ENCODE assay signal across 8 cellular contexts in genomic region chr20:48620486-48621255, GRCh38.
DNase-seq lines count a peak whose midpoint lies in the region; ATAC-seq, FAIRE-seq and TF ChIP-seq lines count a peak whose summit lies in the region.

No MANE protein-coding gene starts in this region.

- intact Hi-C loops in right cardiac atrium (cut with DNase I): loop anchor here (2.0 to 5.0 kb wide), 7 partner anchors 833 to 958 kb away; partner anchors contain the start of gene SULF2 (in 1 of the 4)
- intact Hi-C loops in prostate gland (cut with DNase I): loop anchor here (1.0 to 5.0 kb wide), 4 partner anchors 834 to 957 kb away; no protein-coding TSS in a partner anchor

- peak; percentile 70 for FAIRE-seq in urothelium cell line (lab: Jason Lieb, UNC)

- H3K36me3 ChIP-seq in prostate gland: no peaks in the 10 kb centered on the region

- H3K9me3 ChIP-seq in right cardiac atrium (ENCODE audit: control insufficient read depth, low read length) (no peaks in the 10 kb centered on the region), prostate gland (no peaks in the 10 kb centered on the region)

- H3K4me1 ChIP-seq in right cardiac atrium (ENCODE audit: control insufficient read depth, insufficient read depth, low read length) (no peaks in the 10 kb centered on the region), prostate gland (replicated peaks) (peaks cover 2% of the 10 kb centered on the region)

- DNase-seq in AG09319 (ENCODE audit: extremely low read depth, low read depth) (peak; percentile 46), NCI-H1694 (lab: John Stamatoyannopoulos, UW) (peak; percentile 83), T-helper 2 cell (peak; percentile 31 to 73 (median 57)), anterior cingulate cortex (lab: John Stamatoyannopoulos, UW) (peak in 56 of 58 donors; percentile 25 to 92 (median 74)), right cardiac atrium (peak; percentile 88 to 95 (median 95)), prostate gland (ENCODE audit: low spot score) (peak; percentile 88), urothelium cell line (ENCODE audit: low spot score) (peak; percentile 99)

- H3K27ac ChIP-seq in right cardiac atrium (ENCODE audit: low read length) (no peak overlapping the region), prostate gland (no peak overlapping the region)

- TF ChIP-seq POLR2A in prostate gland (IDR thresholded peaks at IDR 0.05): no peak

- peak; percentile 93 for TF ChIP-seq CTCF in AG09319 (IDR thresholded peaks at IDR 0.05; ENCODE audit: low read depth, low read length)
- peak; percentile 80 to 97 (median 93) for TF ChIP-seq CTCF in prostate gland (IDR thresholded peaks at IDR 0.05)

- H3K4me3 ChIP-seq in right cardiac atrium (ENCODE audit: low read length) (peak overlapping the region; percentile 26), prostate gland (peak overlapping the region in 1 of 2 donors; percentile 21)

- no peaks in the 10 kb centered on the region for H3K27me3 ChIP-seq in right cardiac atrium (ENCODE audit: control insufficient read depth, insufficient read depth)
- H3K27me3 ChIP-seq in prostate gland (replicated peaks; ENCODE audit: insufficient read depth): no peaks in the 10 kb centered on the region

- WGBS in right cardiac atrium: 4% methylated on average over 24 of the region's 24 CpGs
- 2% methylated on average over 24 of the region's 24 CpGs for WGBS in prostate gland

- ATAC-seq in GM19463 (IDR thresholded peaks at IDR 0.05; ENCODE audit: unreplicated experiment) (peak; percentile 47), right cardiac atrium (peak; percentile 90 to 93)

Comparison
In these comparisons a context has a peak if more than half of its experiments do, and no peak if none do; other contexts are left out.
1. DNase-seq: peak in every context shown above with its lines; median percentile 99 in urothelium cell line; 95 in right cardiac atrium; 88 in prostate gland; 83 in NCI-H1694; 74 in anterior cingulate cortex; 57 in T-helper 2 cell; 46 in AG09319.